ENCODE assay signal across 1 cellular context in the genomic region with DNA sequence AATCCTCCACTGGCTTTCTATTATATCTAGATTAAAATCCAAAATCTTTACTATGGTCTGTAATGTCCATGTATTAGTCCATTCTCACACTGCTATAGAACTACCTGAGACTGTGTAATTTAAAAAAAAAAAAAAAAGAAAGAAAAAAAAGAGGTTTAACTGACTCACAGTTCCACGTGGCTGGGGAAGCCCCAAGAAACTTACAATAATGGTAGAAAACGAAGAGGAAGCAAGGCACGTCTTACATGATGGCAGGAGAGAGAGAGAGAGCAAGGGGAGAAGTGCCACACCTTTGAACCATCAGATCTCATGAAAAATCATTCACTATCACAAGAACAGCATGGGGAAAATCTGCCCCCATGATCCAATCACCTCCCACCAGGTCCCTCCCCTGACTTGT.
TF ChIP-seq lines count a peak whose summit lies in the region.

No MANE protein-coding gene starts in this region.

TF ChIP-seq in WTC11, 78 proteins besides CTCF, POLR2A, EP300 and RAD21 (continued from another document):
- TF ChIP-seq, protein P1, sequence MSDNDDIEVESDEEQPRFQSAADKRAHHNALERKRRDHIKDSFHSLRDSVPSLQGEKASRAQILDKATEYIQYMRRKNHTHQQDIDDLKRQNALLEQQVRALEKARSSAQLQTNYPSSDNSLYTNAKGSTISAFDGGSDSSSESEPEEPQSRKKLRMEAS (CRISPR knock-in tag; IDR thresholded peaks at IDR 0.05): no peak
